In genomic region chr2:162245737-162246136, GRCh38 we compare ENCODE assay signal across 13 cellular contexts. TPM values are rescaled to one million over a fixed set of nuclear protein-coding genes. Genes with fewer than 3 reads are reported as not detected.
A peak's percentile ranks its signal among the peaks of the same experiment; 100 is the strongest.
DNase-seq lines count a peak whose midpoint lies in the region; ATAC-seq and TF ChIP-seq lines count a peak whose summit lies in the region.
"Had no signal": no experiment of that assay in that cellular context is flagged by ENCODE, and none has a peak within 500 bp of the region (broad histone marks: within the 10 kb centered on the region; RNA-seq: fewer than 3 reads in every experiment).

No MANE protein-coding gene starts in this region.

- H3K27me3 ChIP-seq in RWPE2 (ENCODE audit: insufficient read depth, poor library complexity, severe bottlenecking) (no peaks in the 10 kb centered on the region), vagina (no peaks in the 10 kb centered on the region), heart left ventricle (no peaks in the 10 kb centered on the region)

- H3K27ac ChIP-seq in RWPE2 (ENCODE audit: poor library complexity, severe bottlenecking) (peak overlapping the region; percentile 100), vagina (no peak overlapping the region), heart left ventricle (peak overlapping the region in 3 of 12 donors; percentile 15 to 73 (median 68))

- H3K9me3 ChIP-seq in RWPE2 (ENCODE audit: severe bottlenecking) (no peaks in the 10 kb centered on the region), vagina (no peaks in the 10 kb centered on the region), heart left ventricle (peaks cover 0 to 9% (median 3%) of the 10 kb centered on the region in 12 donors)

- intact Hi-C loops in vagina (cut with DNase I) (no loop called here), heart left ventricle (cut with DNase I) (no loop called here)

- H3K4me1 ChIP-seq in RWPE2 (ENCODE audit: insufficient read depth, poor library complexity, severe bottlenecking) (peaks cover 51% of the 10 kb centered on the region), vagina (peaks cover 19% of the 10 kb centered on the region), heart left ventricle (peaks cover 0 to 20% (median 8%) of the 10 kb centered on the region in 12 donors)

- TF ChIP-seq POLR2A in vagina (IDR thresholded peaks at IDR 0.05) (no peak), heart left ventricle (IDR thresholded peaks at IDR 0.05) (no peak)

- H3K4me3 ChIP-seq in RWPE2 (ENCODE audit: severe bottlenecking) (no peak overlapping the region), vagina (no peak overlapping the region), heart left ventricle (no peak overlapping the region)

- ATAC-seq in RWPE2 (ENCODE audit: low read depth) (peak; percentile 63), heart left ventricle (no peak)
- ATAC-seq: activated CD4-positive, alpha-beta T cell treated with anti-CD3 and anti-CD28 coated beads for 36 hours had no signal

- no peaks in the 10 kb centered on the region for H3K36me3 ChIP-seq in RWPE2 (ENCODE audit: low read depth)
- H3K36me3 ChIP-seq in vagina, result no peaks in the 10 kb centered on the region
- H3K36me3 ChIP-seq in heart left ventricle, result no peaks in the 10 kb centered on the region

- DNase-seq in ELF-1 (ENCODE audit: low read depth, low spot score) (peak; percentile 4), RWPE2 (ENCODE audit: low spot score) (no peak), fibroblast of gingiva (ENCODE audit: low read depth) (peak; percentile 69), renal cortical epithelial cell (ENCODE audit: low read depth) (peak; percentile 89), vagina (ENCODE audit: extremely low spot score in 2 of 2) (no peak), SHP77 treated with DMSO at 0.1 percent for 48 hours (lab: John Stamatoyannopoulos, UW) (no peak), ecto neural progenitor cell (ENCODE audit: low spot score) (no peak), heart left ventricle (no peak)
- DNase-seq: activated CD4-positive, alpha-beta T cell treated with anti-CD3 and anti-CD28 coated beads for 36 hours; activated T-cell treated with anti-CD3 and anti-CD28 coated beads, Interleukin-2, amount 50 U/mL, for 48 hours; CD8-positive, alpha-beta memory T cell; left cardiac atrium; T-helper 1 cell had no signal

- no peak for TF ChIP-seq CTCF in RWPE2 (IDR thresholded peaks at IDR 0.05; ENCODE audit: poor library complexity, severe bottlenecking)
- no peak for TF ChIP-seq CTCF in vagina (IDR thresholded peaks at IDR 0.05)
- no peak for TF ChIP-seq CTCF in heart left ventricle (IDR thresholded peaks at IDR 0.05)

RNA-seq across cellular contexts. Expression of gene FAP, which starts 2.5 kb away (rescaled TPM):
- total RNA-seq in renal cortical epithelial cell (0.15 and 0.17 TPM in 2 replicates), vagina (4.2 TPM), heart left ventricle (10 to 100 TPM in 1 of 9 donors, 1 to 10 TPM in 6, under 1 TPM in 2; 0.75 to 11.3 (median 3.5) TPM)
- polyA plus RNA-seq in heart left ventricle, result 1 to 10 TPM in 1 of 2 donors, under 1 TPM in 1; 0.88 to 1.5 TPM
- total RNA-seq: activated CD4-positive, alpha-beta T cell treated with anti-CD3 and anti-CD28 coated beads for 36 hours; CD8-positive, alpha-beta memory T cell had no signal
- polyA plus RNA-seq: CD8-positive, alpha-beta memory T cell had no signal

Comparison
In these comparisons a context has a peak if more than half of its experiments do, and no peak if none do; other contexts are left out.
1. DNase-seq: peak in ELF-1 (single experiment), fibroblast of gingiva (single experiment) and renal cortical epithelial cell (single experiment); none in RWPE2 (single experiment), vagina (0 of 2), SHP77 treated with DMSO at 0.1 percent for 48 hours (single experiment), ecto neural progenitor cell (single experiment) and heart left ventricle (0 of 5).